In genomic region chr22:37199103-37199838, GRCh38 we compare ENCODE assay signal across 8 cellular contexts. TPM values are rescaled to one million over a fixed set of nuclear protein-coding genes. Genes with fewer than 3 reads are reported as not detected.
A peak's percentile ranks its signal among the peaks of the same experiment; 100 is the strongest.
DNase-seq lines count a peak whose midpoint lies in the region; ATAC-seq, FAIRE-seq and TF ChIP-seq lines count a peak whose summit lies in the region.

No MANE protein-coding gene starts in this region.

- H3K36me3 ChIP-seq in BJ (ENCODE audit: control insufficient read depth, insufficient read depth, low read length), result no peaks in the 10 kb centered on the region

- DNase-seq in BJ (ENCODE audit: low read depth), result peak; percentile 84
- peak; percentile 93 for DNase-seq in GM19239 (ENCODE audit: insufficient read length, low spot score)
- peak; percentile 97 to 98 for DNase-seq in NCI-H524 (lab: John Stamatoyannopoulos, UW)
- DNase-seq in activated CD4-positive, alpha-beta T cell treated with anti-CD3 and anti-CD28 coated beads for 48 hours, result peak; percentile 100
- DNase-seq in coronary artery (ENCODE audit: low spot score), result peak; percentile 99
- DNase-seq in left colon, result peak; percentile 97 to 99
- peak; percentile 99 for DNase-seq in stimulated activated CD4-positive, alpha-beta T cell treated with anti-CD3 and anti-CD28 coated beads, Interleukin-1b, Interleukin-23, amount 100 ng/mL, for 48 hours

- TF ChIP-seq CTCF in BJ (IDR thresholded peaks at IDR 0.05; ENCODE audit: insufficient read depth, low read depth, low read length) (peak; percentile 97), coronary artery (IDR thresholded peaks at IDR 0.05) (peak; percentile 82)

- ATAC-seq in HG03457 (IDR thresholded peaks at IDR 0.05; ENCODE audit: unreplicated experiment) (peak; percentile 85), left colon (peak; percentile 81)

- FAIRE-seq in GM19239 (lab: Jason Lieb, UNC), result peak; percentile 95

- CTCF ChIA-PET in BJ (lab: Yijun Ruan, JAX), result interaction anchor here (0.6 to 6.1 kb wide), 48 partner anchors 9 to 421 kb away, joined by 3 to 161 read pairs (median 5); partner anchors contain the start of genes C1QTNF6, IL2RB, KCTD17 and RAC2

- H3K4me3 ChIP-seq in BJ (ENCODE audit: low read depth, low read length), result peak overlapping the region; percentile 66
- peak overlapping the region; percentile 85 for H3K4me3 ChIP-seq in coronary artery

- no peaks in the 10 kb centered on the region for H3K27me3 ChIP-seq in BJ (ENCODE audit: control insufficient read depth, insufficient read depth, low read length)

- POLR2A ChIA-PET in BJ (lab: Charles Lee), result no interaction called here

- intact Hi-C loops in left colon (cut with DNase I, micrococcal nuclease), result no loop called here

- peak overlapping the region; percentile 96 to 98 for H3K27ac ChIP-seq in coronary artery

RNA-seq across cellular contexts. Expression of gene C1QTNF6, which starts 11.2 kb away (rescaled TPM):
- polyA plus RNA-seq in BJ (2011; rRNA removed), result 11.8 and 19.3 TPM in 2 replicates
- polyA minus RNA-seq in BJ (2011; rRNA and poly(A)+ RNA removed), result 4.8 and 6.7 TPM in 2 replicates
- 10 to 100 TPM in 1 of 2 donors, 1 to 10 TPM in 1; 9.9 to 14.2 TPM for total RNA-seq in left colon

RNA-seq across cellular contexts. Expression of gene SSTR3, which starts 13.0 kb away (rescaled TPM):
- not detected in 2 replicates for polyA plus RNA-seq in BJ (2011; rRNA removed)
- not detected in 2 replicates for polyA minus RNA-seq in BJ (2011; rRNA and poly(A)+ RNA removed)
- total RNA-seq in left colon, result under 1 TPM in 1 of 2 donors, not detected in 1; 0.17 TPM

RNA-seq across cellular contexts. Expression of gene RAC2, which starts 44.8 kb away (rescaled TPM):
- 13.7 and 25.7 TPM in 2 replicates for polyA plus RNA-seq in BJ (2011; rRNA removed)
- 14.2 and 18.9 TPM in 2 replicates for polyA minus RNA-seq in BJ (2011; rRNA and poly(A)+ RNA removed)
- 10 to 100 TPM; 20.9 to 22.6 TPM for total RNA-seq in left colon

RNA-seq across cellular contexts. Expression of gene IL2RB, which starts 49.6 kb away (rescaled TPM):
- polyA plus RNA-seq in BJ (2011; rRNA removed), result 0.22 and 0.37 TPM in 2 replicates
- polyA minus RNA-seq in BJ (2011; rRNA and poly(A)+ RNA removed), result 0.09 and 0.51 TPM in 2 replicates
- 1 to 10 TPM; 2.9 to 7.0 TPM for total RNA-seq in left colon

Comparison
In these comparisons a context has a peak if more than half of its experiments do, and no peak if none do; other contexts are left out.
1. Peak in every context shown above with its lines: DNase-seq, ATAC-seq, H3K4me3 ChIP-seq and H3K27ac ChIP-seq.